8 cellular contexts compared by ENCODE assay signal in the genomic region with DNA sequence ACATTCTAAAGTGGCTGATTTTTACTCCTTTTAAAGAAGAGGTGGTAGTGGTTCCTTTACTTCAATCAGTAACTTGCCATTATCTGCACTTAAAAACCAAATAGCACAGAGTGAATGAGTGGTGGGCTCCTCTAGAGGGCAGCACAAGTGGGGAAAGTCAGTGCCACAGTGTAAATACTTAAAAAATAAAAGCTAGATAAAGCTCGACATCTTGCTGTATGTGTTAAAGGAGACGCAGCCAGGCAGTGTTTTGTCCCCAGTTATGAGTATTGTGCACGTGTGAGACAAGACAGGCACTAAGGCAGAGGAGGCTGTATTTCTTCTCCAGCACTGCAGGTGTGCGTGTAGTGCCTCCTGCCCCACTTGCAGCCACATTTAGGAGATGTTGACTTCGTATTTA. TPM values are rescaled to one million over a fixed set of nuclear protein-coding genes. Genes with fewer than 3 reads are reported as not detected.
DNase-seq lines count a peak whose midpoint lies in the region; ATAC-seq and TF ChIP-seq lines count a peak whose summit lies in the region.

No MANE protein-coding gene starts in this region.

- H3K27me3 Mint-ChIP-seq in progenitor cell of endocrine pancreas = no peaks in the 10 kb centered on the region

- TF ChIP-seq CTCF in epithelial cell of esophagus (IDR thresholded peaks at IDR 0.05; ENCODE audit: insufficient read depth, low read depth, low read length, missing control alignments) = peak; percentile 51
- TF ChIP-seq CTCF in progenitor cell of endocrine pancreas (IDR thresholded peaks at IDR 0.05; ENCODE audit: unreplicated experiment) = peak; percentile 73

- no peak overlapping the region for H3K4me3 Mint-ChIP-seq in progenitor cell of endocrine pancreas (ENCODE audit: low read depth)

- H3K4me3 ChIP-seq in epithelial cell of esophagus (ENCODE audit: low read length) = no peak overlapping the region

- ATAC-seq in HG02870 (IDR thresholded peaks at IDR 0.05; ENCODE audit: unreplicated experiment) = peak; percentile 84
- no peak for ATAC-seq in HG02623 (IDR thresholded peaks at IDR 0.05; ENCODE audit: unreplicated experiment)
- no peak for ATAC-seq in HG03108 (IDR thresholded peaks at IDR 0.05; ENCODE audit: unreplicated experiment)

- H3K4me1 Mint-ChIP-seq in progenitor cell of endocrine pancreas (ENCODE audit: low read depth) = peaks cover 8% of the 10 kb centered on the region

- no peaks in the 10 kb centered on the region for H3K9me3 Mint-ChIP-seq in progenitor cell of endocrine pancreas (ENCODE audit: low read depth)

- no peak overlapping the region for H3K27ac Mint-ChIP-seq in progenitor cell of endocrine pancreas

- DNase-seq in A172 (ENCODE audit: low spot score) = peak; percentile 28
- DNase-seq in EH (ENCODE audit: low read depth) = peak; percentile 39
- DNase-seq in SK-N-DZ (ENCODE audit: low spot score) = peak; percentile 33
- peak; percentile 34 for DNase-seq in epithelial cell of esophagus (ENCODE audit: low read depth)
- DNase-seq in progenitor cell of endocrine pancreas (ENCODE audit: low spot score, unreplicated experiment) = no peak

- no peaks in the 10 kb centered on the region for H3K36me3 Mint-ChIP-seq in progenitor cell of endocrine pancreas (ENCODE audit: insufficient read depth)

RNA-seq across cellular contexts. Expression of a gene that starts 24.6 kb away (rescaled TPM):
- 5.4 and 6.2 TPM in 2 replicates for total RNA-seq in A172 (2014; rRNA removed; shearing (Covaris generic))
- 14.4 and 19.0 TPM in 2 replicates for polyA plus RNA-seq in SK-N-DZ (2014; cell fraction: cytosol; rRNA removed)
- polyA plus RNA-seq in SK-N-DZ (2014; cell fraction: nucleus; rRNA removed) = 6.1 and 6.6 TPM in 2 replicates
- 3.6 and 3.9 TPM in 2 replicates for total RNA-seq in progenitor cell of endocrine pancreas
